In the genomic region with DNA sequence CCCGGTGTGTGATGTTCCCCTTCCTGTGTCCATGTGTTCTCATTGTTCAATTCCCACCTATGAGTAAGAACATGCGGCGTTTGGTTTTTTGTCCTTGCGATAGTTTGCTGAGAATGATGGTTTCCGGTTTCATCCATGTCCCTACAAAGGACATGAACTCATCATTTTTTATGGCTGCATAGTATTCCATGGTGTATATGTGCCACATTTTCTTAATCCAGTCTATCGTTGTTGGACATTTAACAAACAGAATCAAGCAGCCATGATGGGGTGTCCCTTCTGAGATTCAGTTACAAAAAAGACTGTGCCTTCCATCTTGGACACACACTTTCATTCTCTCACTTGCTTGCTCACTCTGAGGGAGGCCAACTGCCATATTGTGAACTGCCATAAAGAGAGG, we compare ENCODE assay signal across 6 cellular contexts.
DNase-seq lines count a peak whose midpoint lies in the region; ATAC-seq, FAIRE-seq and TF ChIP-seq lines count a peak whose summit lies in the region.
"Not testable (repeated sequence)": the region's sequence is repeated elsewhere in the genome, so short reads cannot be mapped to it uniquely, and the experiment has no call there.

No MANE protein-coding gene starts in this region.

- intact Hi-C loops in Panc1 (cut with micrococcal nuclease; ENCODE audit: unreplicated experiment); K562 (cut with micrococcal nuclease): not testable (repeated sequence)

- not testable (repeated sequence) for H3K79me1 ChIP-seq in H1 (ENCODE audit: low read depth, low read length); mesenchymal stem cell (replicated peaks; ENCODE audit: low read length, poor library complexity, severe bottlenecking)

- FAIRE-seq in K562 (lab: Jason Lieb, UNC); H1 (lab: Jason Lieb, UNC): not testable (repeated sequence)

- H3K4me3 ChIP-seq in HEK293 (ENCODE audit: low read depth, low read length); Panc1 (ENCODE audit: low read depth in 2 of 2, low read length in 2 of 2); K562; H1 (ENCODE audit: extremely low read depth in 1 of 4, insufficient read depth in 2 of 4, low read depth in 3 of 4, low read length in 4 of 4); mesenchymal stem cell (ENCODE audit: insufficient read depth in 1 of 2, low read depth in 1 of 2, low read length in 2 of 2): not testable (repeated sequence)

- not testable (repeated sequence) for H3K18ac ChIP-seq in H1 (ENCODE audit: extremely low read depth, low read length); mesenchymal stem cell (ENCODE audit: low read depth in 1 of 2, low read length in 2 of 2)

- not testable (repeated sequence) for DNase-seq in Panc1 (ENCODE audit: low read depth, low spot score); K562 (ENCODE audit: extremely low read depth in 1 of 4, low spot score in 3 of 4); mesenchymal stem cell
- DNase-seq in ecto neural progenitor cell (ENCODE audit: low spot score) (peak; percentile 23), H1 (ENCODE audit: low read depth in 1 of 2, low spot score in 2 of 2) (peak in 1 of 2 experiments; percentile 2)

- H2BK20ac ChIP-seq in H1 (ENCODE audit: low read length): not testable (repeated sequence)

- not testable (repeated sequence) for H2AFZ ChIP-seq in K562 (ENCODE audit: low read depth, low read length); H1 (ENCODE audit: low read length)
- peak overlapping the region; percentile 29 for H2AFZ ChIP-seq in mesenchymal stem cell (ENCODE audit: low read depth, low read length)

- H3K27me3 ChIP-seq in Panc1 (ENCODE audit: control insufficient read depth, insufficient read depth, low read length); K562 (ENCODE audit: control insufficient read depth in 2 of 2, insufficient read depth in 2 of 2, low read length in 2 of 2); H1 (replicated peaks in 1 of 4; ENCODE audit: control insufficient read depth in 3 of 4, extremely low read depth in 1 of 4, insufficient read depth in 3 of 4, low read length in 3 of 4); mesenchymal stem cell (ENCODE audit: control insufficient read depth in 1 of 2, insufficient read depth in 1 of 2, low read length in 2 of 2): not testable (repeated sequence)

- H4K8ac ChIP-seq in H1 (ENCODE audit: extremely low read depth, insufficient read depth, low read length); mesenchymal stem cell (ENCODE audit: low read length): not testable (repeated sequence)

- not testable (repeated sequence) for TF ChIP-seq EP300 in K562 (IDR thresholded peaks at IDR 0.05; ENCODE audit: low read length); H1 (IDR thresholded peaks at IDR 0.05; ENCODE audit: borderline replicate concordance in 1 of 2, low read depth in 2 of 2, low read length in 2 of 2)

- H3K56ac ChIP-seq in H1 (replicated peaks; ENCODE audit: insufficient read length, low read depth, low read length): not testable (repeated sequence)

- CTCF ChIA-PET in HEK293 (lab: Yijun Ruan, JAX); Panc1 (lab: Charles Lee); K562 (lab: Yijun Ruan, JAX; ENCODE audit: low intra/inter-chr PET ratio): not testable (repeated sequence)
- CTCF ChIA-PET in H1 (lab: Charles Lee; ENCODE audit: partially characterized antibody): interaction anchor here (1.0 to 1.6 kb wide), 2 partner anchors 17 to 64 kb away, joined by 3 to 4 read pairs; no protein-coding TSS in a partner anchor

- not testable (repeated sequence) for H3K4me2 ChIP-seq in K562 (ENCODE audit: insufficient read depth, low read length); H1 (ENCODE audit: insufficient read depth in 1 of 2, low read depth in 2 of 2, low read length in 2 of 2); mesenchymal stem cell (ENCODE audit: low read length, poor library complexity, severe bottlenecking)

- not testable (repeated sequence) for H3K9me3 ChIP-seq in HEK293 (ENCODE audit: control insufficient read depth, insufficient read depth, low read depth, low read length); Panc1 (ENCODE audit: control insufficient read depth, insufficient read depth, low read depth, low read length); K562 (replicated peaks; ENCODE audit: control insufficient read depth, insufficient read depth, low read depth, low read length); H1 (ENCODE audit: insufficient read depth in 2 of 2, low read depth in 1 of 2, low read length in 1 of 2); mesenchymal stem cell (ENCODE audit: control insufficient read depth, low read length)

- H3K9me1 ChIP-seq in K562 (ENCODE audit: control insufficient read depth, insufficient read depth, low read length): not testable (repeated sequence)

- H3K79me2 ChIP-seq in K562 (ENCODE audit: control insufficient read depth, insufficient read depth, low read length); H1 (ENCODE audit: control insufficient read depth in 1 of 2, insufficient read depth in 2 of 2, low read length in 2 of 2): not testable (repeated sequence)

- TF ChIP-seq POLR2A in K562 (conservative IDR thresholded peaks at IDR 0.05); H1 (IDR thresholded peaks at IDR 0.05; ENCODE audit: control extremely low read depth in 1 of 2, low read depth in 2 of 2, low read length in 2 of 2): not testable (repeated sequence)

- H3K14ac ChIP-seq in H1 (ENCODE audit: insufficient read length); mesenchymal stem cell (ENCODE audit: low read length in 2 of 2): not testable (repeated sequence)

- POLR2A ChIA-PET in HEK293 (lab: Yijun Ruan, JAX); Panc1 (lab: Charles Lee); K562 (lab: Yijun Ruan, JAX); H1 (lab: Charles Lee; ENCODE audit: partially characterized antibody): not testable (repeated sequence)

- not testable (repeated sequence) for H3K4me1 ChIP-seq in HEK293 (ENCODE audit: control insufficient read depth, insufficient read depth, low read length); Panc1 (ENCODE audit: control insufficient read depth, insufficient read depth, low read length); K562 (replicated peaks in 1 of 2; ENCODE audit: control insufficient read depth in 2 of 2, insufficient read depth in 2 of 2, low read length in 2 of 2); H1 (replicated peaks in 1 of 4; ENCODE audit: control insufficient read depth in 3 of 4, insufficient read depth in 4 of 4, low read length in 3 of 4); mesenchymal stem cell (ENCODE audit: control insufficient read depth, insufficient read depth, low read depth, low read length)

- not testable (repeated sequence) for H3K27ac ChIP-seq in HEK293 (ENCODE audit: extremely low read depth, low read depth, low read length); K562 (ENCODE audit: extremely low read depth, low read depth, low read length); H1 (ENCODE audit: low read depth, low read length); mesenchymal stem cell (ENCODE audit: low read length, poor library complexity, severe bottlenecking)
- H3K27ac ChIP-seq in Panc1 (ENCODE audit: low read length): peak overlapping the region; percentile 57; the same call in 1 of the 2 replicates

- H4K5ac ChIP-seq in H1 (ENCODE audit: insufficient read length, low read depth, low read length): not testable (repeated sequence)

- not testable (repeated sequence) for H3K23me2 ChIP-seq in H1 (ENCODE audit: low read depth, low read length)

- in situ Hi-C loops in Panc1 (cut with HindIII; ENCODE audit: low pct_unique_long_range_greater_than_20kb, low sequenced_read_pairs); K562 (cut with MboI): not testable (repeated sequence)

- not testable (repeated sequence) for H2BK120ac ChIP-seq in H1 (replicated peaks; ENCODE audit: low read depth, low read length); mesenchymal stem cell (ENCODE audit: low read depth, low read length)

- BruUV-seq in Panc1 (replicated peaks; lab: Mats Ljungman, UMichigan); K562 (replicated peaks; lab: Mats Ljungman, UMichigan): not testable (repeated sequence)

- H3K4ac ChIP-seq in H1 (replicated peaks; ENCODE audit: insufficient read length, low read depth, low read length); mesenchymal stem cell (ENCODE audit: low read depth in 1 of 2, low read length in 2 of 2): not testable (repeated sequence)

- not testable (repeated sequence) for H2BK15ac ChIP-seq in H1 (ENCODE audit: low read length); mesenchymal stem cell (ENCODE audit: low read depth, poor library complexity, severe bottlenecking)

- H2BK5ac ChIP-seq in H1 (ENCODE audit: low read depth, low read length); mesenchymal stem cell (ENCODE audit: low read depth, low read length, poor library complexity, severe bottlenecking): not testable (repeated sequence)

- not testable (repeated sequence) for H2BK12ac ChIP-seq in H1 (ENCODE audit: low read depth, low read length); mesenchymal stem cell (ENCODE audit: low read length in 2 of 2)

- not testable (repeated sequence) for TF ChIP-seq RAD21 in K562 (CRISPR knock-in tag; conservative IDR thresholded peaks at IDR 0.05 in 1 of 2, IDR thresholded peaks at IDR 0.05 in 1 of 2); H1 (IDR thresholded peaks at IDR 0.05 in 1 of 2, conservative IDR thresholded peaks at IDR 0.05 in 1 of 2; ENCODE audit: low read depth in 2 of 2, low read length in 2 of 2)

- 29% methylated on average over 2 of the region's 6 CpGs for WGBS in K562 (ENCODE audit: insufficient coverage, low coverage, missing lambda C conversion rate)
- 83% methylated on average over 1 of the region's 6 CpGs; no CpG with 5 or more reads in 1 of the 2 experiments for WGBS in H1 (ENCODE audit: extremely low coverage in 1 of 2, insufficient coverage in 1 of 2, insufficient read length in 1 of 2, insufficient replicate concordance in 2 of 2, low coverage in 1 of 2, low lambda C conversion rate in 2 of 2, missing lambda C conversion rate in 1 of 2), 2 experiments
- 100% methylated on average over 1 of the region's 6 CpGs for WGBS in mesenchymal stem cell

- not testable (repeated sequence) for H4K20me1 ChIP-seq in K562 (replicated peaks; ENCODE audit: control insufficient read depth, insufficient read depth, low read length); H1 (replicated peaks in 1 of 2; ENCODE audit: control insufficient read depth in 1 of 2, insufficient read depth in 2 of 2, low read length in 2 of 2)

- 0 out of 2 replicates have a peak overlapping the region, but pooled peaks have one; percentile 1 for H2AK5ac ChIP-seq in H1 (ENCODE audit: low read depth, low read length)
- not testable (repeated sequence) for H2AK5ac ChIP-seq in mesenchymal stem cell (ENCODE audit: low read length, severe bottlenecking)

- not testable (repeated sequence) for H3K36me3 ChIP-seq in HEK293 (ENCODE audit: control insufficient read depth in 2 of 2, insufficient read depth in 1 of 2, low read length in 2 of 2); Panc1 (ENCODE audit: control insufficient read depth, insufficient read depth, low read length); K562 (ENCODE audit: control insufficient read depth, insufficient read depth, low read length); H1 (ENCODE audit: control insufficient read depth in 2 of 4, insufficient read depth in 4 of 4, low read length in 3 of 4); mesenchymal stem cell (ENCODE audit: control insufficient read depth in 1 of 2, insufficient read depth in 2 of 2, low read depth in 1 of 2, low read length in 2 of 2)

- TF ChIP-seq CTCF in HEK293 (tag by site-specific recombination; IDR thresholded peaks at IDR 0.05); Panc1 (IDR thresholded peaks at IDR 0.05); K562 (IDR thresholded peaks at IDR 0.05 in 2 of 3, conservative IDR thresholded peaks at IDR 0.05 in 1 of 3; ENCODE audit: insufficient read depth in 2 of 3, low read depth in 1 of 3, low read length in 3 of 3); H1 (IDR thresholded peaks at IDR 0.05; ENCODE audit: control extremely low read depth in 1 of 3, insufficient read depth in 1 of 3, low read depth in 1 of 3, low read length in 3 of 3): not testable (repeated sequence)

- H4K91ac ChIP-seq in H1 (replicated peaks; ENCODE audit: insufficient read length, low read length); mesenchymal stem cell (ENCODE audit: low read length): not testable (repeated sequence)

- not testable (repeated sequence) for ATAC-seq in Panc1, K562

- not testable (repeated sequence) for H3K23ac ChIP-seq in H1 (ENCODE audit: insufficient read length); mesenchymal stem cell (ENCODE audit: low read length in 2 of 2)

- H3K9ac ChIP-seq in K562 (ENCODE audit: insufficient read depth in 1 of 2, low read depth in 2 of 2, low read length in 2 of 2); H1 (replicated peaks in 1 of 4; ENCODE audit: extremely low read depth in 1 of 4, low read depth in 3 of 4, low read length in 3 of 4); mesenchymal stem cell (ENCODE audit: low read length): not testable (repeated sequence)
